28 cellular contexts compared by ENCODE assay signal in genomic region chr16:69078073-69078472, GRCh38. TPM values are rescaled to one million over a fixed set of nuclear protein-coding genes. Genes with fewer than 3 reads are reported as not detected.
DNase-seq lines count a peak whose midpoint lies in the region; ATAC-seq and TF ChIP-seq lines count a peak whose summit lies in the region.
"Had no signal": no experiment of that assay in that cellular context is flagged by ENCODE, and none has a peak within 500 bp of the region (broad histone marks: within the 10 kb centered on the region; RNA-seq: fewer than 3 reads in every experiment).

No MANE protein-coding gene starts in this region.

- H3K36me3 ChIP-seq in H7 (replicated peaks; ENCODE audit: control insufficient read depth, insufficient read depth, low read length) (no peaks in the 10 kb centered on the region), PC-9 (ENCODE audit: low read depth) (no peaks in the 10 kb centered on the region), iPS-18a (ENCODE audit: control insufficient read depth, low read depth, low read length) (no peaks in the 10 kb centered on the region), neuron (ENCODE audit: insufficient read depth, low read length) (no peaks in the 10 kb centered on the region)
- H3K36me3 ChIP-seq: brain microvascular endothelial cell had no signal

- H3K9me3 ChIP-seq in PC-9 (ENCODE audit: insufficient read depth, low read depth) (no peaks in the 10 kb centered on the region), iPS-18a (ENCODE audit: control insufficient read depth, low read depth, low read length) (no peaks in the 10 kb centered on the region), neuron (ENCODE audit: low read length) (no peaks in the 10 kb centered on the region), right cardiac atrium (ENCODE audit: control insufficient read depth, low read length) (no peaks in the 10 kb centered on the region)
- H3K9me3 ChIP-seq: BLaER1 treated with 17β-estradiol and CSF1 and Interleukin-3, amounts not matched to agents 10 nM and 100 nM; esophagus squamous epithelium; psoas muscle; tibial artery had no signal

- H3K27ac ChIP-seq in PC-9: peak overlapping the region; percentile 56; the same call in 1 of the 2 replicates
- peak overlapping the region; percentile 29 for H3K27ac ChIP-seq in iPS-18a (ENCODE audit: low read length)
- H3K27ac ChIP-seq in right cardiac atrium (ENCODE audit: low read length): no peak overlapping the region
- H3K27ac ChIP-seq: BLaER1 treated with 17β-estradiol and CSF1 and Interleukin-3, amounts not matched to agents 10 nM and 100 nM; brain microvascular endothelial cell; KMS-11; psoas muscle; tibial artery had no signal

- H3K4me1 ChIP-seq in PC-9 (replicated peaks; ENCODE audit: insufficient read depth): peaks cover 23% of the 10 kb centered on the region
- peaks cover 19% of the 10 kb centered on the region for H3K4me1 ChIP-seq in iPS-18a (ENCODE audit: control insufficient read depth, low read depth, low read length)
- peaks cover 7% of the 10 kb centered on the region for H3K4me1 ChIP-seq in neuron (ENCODE audit: insufficient read depth, low read length)
- no peaks in the 10 kb centered on the region for H3K4me1 ChIP-seq in right cardiac atrium (ENCODE audit: control insufficient read depth, insufficient read depth, low read length)
- H3K4me1 ChIP-seq: BLaER1 treated with 17β-estradiol and CSF1 and Interleukin-3, amounts not matched to agents 10 nM and 100 nM; psoas muscle; tibial artery had no signal

- CTCF ChIA-PET in PC-9 (lab: Charles Lee): no interaction called here

- H3K27me3 ChIP-seq in H7 (ENCODE audit: control insufficient read depth, insufficient read depth, low read length) (no peaks in the 10 kb centered on the region), PC-9 (ENCODE audit: insufficient read depth, low read depth) (no peaks in the 10 kb centered on the region), iPS-18a (ENCODE audit: control insufficient read depth, insufficient read depth, low read length) (no peaks in the 10 kb centered on the region), neuron (ENCODE audit: insufficient read depth, low read length) (no peaks in the 10 kb centered on the region), right cardiac atrium (ENCODE audit: control insufficient read depth, insufficient read depth) (no peaks in the 10 kb centered on the region)
- H3K27me3 ChIP-seq: BLaER1 treated with 17β-estradiol and CSF1 and Interleukin-3, amounts not matched to agents 10 nM and 100 nM; brain microvascular endothelial cell; esophagus squamous epithelium; tibial artery had no signal

- H3K79me2 ChIP-seq in PC-9 (ENCODE audit: low read depth): no peaks in the 10 kb centered on the region

- no peak for TF ChIP-seq CTCF in PC-9 (conservative IDR thresholded peaks at IDR 0.05)

- no peak overlapping the region for H3K9ac ChIP-seq in iPS-18a (ENCODE audit: low read length)
- H3K9ac ChIP-seq: BLaER1 treated with 17β-estradiol and CSF1 and Interleukin-3, amounts not matched to agents 10 nM and 100 nM; KMS-11 had no signal

- 87% methylated on average over 7 of the region's 7 CpGs for WGBS in right cardiac atrium

- DNase-seq in H7 (peak; percentile 74), PC-9 (no peak), right cardiac atrium (no peak), NCI-H1436 treated with DMSO at 0.1 percent for 48 hours (lab: John Stamatoyannopoulos, UW) (no peak), DMS 273 treated with DMSO at 0.1 percent for 48 hours (lab: John Stamatoyannopoulos, UW) (no peak)
- DNase-seq: activated CD4-positive, alpha-beta T cell treated with anti-CD3 and anti-CD28 coated beads for 48 hours; activated effector memory CD4-positive, alpha-beta T cell treated with Interleukin-2 at 50 U/mL for 16 hours; activated T-cell treated with anti-CD3 and anti-CD28 coated beads, Interleukin-2, amount 50 U/mL, for 1 hour; amygdala; brain microvascular endothelial cell; cerebellar nuclear complex; dermis blood vessel endothelial cell; DMS153; esophagus squamous epithelium; NCI-H2029 treated with DMSO at 0.1 percent for 48 hours; NCI-H2227 treated with DMSO at 0.1 percent for 48 hours; NCI-H69; psoas muscle; SHP77 treated with DMSO at 0.1 percent for 48 hours; stimulated activated CD4-positive, alpha-beta T cell treated with anti-CD3 and anti-CD28 coated beads, Interleukin-4, amount 100 ng/mL, for 24 hours; tibial artery had no signal

- H4K20me1 ChIP-seq in PC-9 (ENCODE audit: insufficient read depth): no peaks in the 10 kb centered on the region
- H4K20me1 ChIP-seq: BLaER1 treated with 17β-estradiol and CSF1 and Interleukin-3, amounts not matched to agents 10 nM and 100 nM had no signal

- POLR2A ChIA-PET in PC-9 (lab: Charles Lee; ENCODE audit: unreplicated experiment): no interaction called here

- no peak overlapping the region for H2AFZ ChIP-seq in PC-9
- H2AFZ ChIP-seq in neuron (ENCODE audit: low read depth, low read length): peak overlapping the region; percentile 34

- peaks cover 24% of the 10 kb centered on the region for H3F3A ChIP-seq in PC-9 (ENCODE audit: insufficient read depth, low read depth)

- no peaks in the 10 kb centered on the region for H3K9me2 ChIP-seq in PC-9 (ENCODE audit: insufficient read depth)

- H3K4me3 ChIP-seq in H7 (ENCODE audit: insufficient read depth, low read depth, low read length) (no peak overlapping the region), PC-9 (no peak overlapping the region), iPS-18a (ENCODE audit: low read length) (peak overlapping the region; percentile 19), neuron (ENCODE audit: low read length) (no peak overlapping the region), right cardiac atrium (ENCODE audit: low read length) (no peak overlapping the region)
- H3K4me3 ChIP-seq: BLaER1 treated with 17β-estradiol and CSF1 and Interleukin-3, amounts not matched to agents 10 nM and 100 nM; esophagus squamous epithelium; psoas muscle; tibial artery had no signal

- ATAC-seq in right cardiac atrium (no peak), HG02970 (IDR thresholded peaks at IDR 0.05; ENCODE audit: low FRiP score, unreplicated experiment) (no peak)
- ATAC-seq: activated naive CD4-positive, alpha-beta T cell treated with anti-CD3 and anti-CD28 coated beads, Interleukin-2, amount 50 U/mL, for 72 hours; left lobe of liver had no signal

- BruUV-seq in PC-9 (replicated peaks; lab: Mats Ljungman, UMichigan): no TSS peak

- H3K4me2 ChIP-seq in PC-9: no peak overlapping the region
- H3K4me2 ChIP-seq: BLaER1 treated with 17β-estradiol and CSF1 and Interleukin-3, amounts not matched to agents 10 nM and 100 nM; KMS-11 had no signal

- intact Hi-C loops in PC-9 (cut with micrococcal nuclease; ENCODE audit: unreplicated experiment): loop anchor here (5.0 kb wide), 1 partner anchor 86 kb away; no protein-coding TSS in a partner anchor
- intact Hi-C loops in right cardiac atrium (cut with DNase I): no loop called here

RNA-seq across cellular contexts. Expression of gene HAS3, which starts 27.4 kb away (rescaled TPM):
- total RNA-seq in H7 (2014; rRNA removed; shearing (Covaris generic)): 6.0 and 16.3 TPM in 2 replicates
- total RNA-seq in PC-9 (2021) (2.5 and 2.7 TPM in 2 replicates), right cardiac atrium (under 1 TPM; 0.18 to 0.89 (median 0.39) TPM)
- polyA plus RNA-seq in right cardiac atrium: 0.50 TPM

RNA-seq across cellular contexts. Expression of gene CHTF8, which starts 54.3 kb away (rescaled TPM):
- total RNA-seq in H7 (2014; rRNA removed; shearing (Covaris generic)): 98.1 and 113 TPM in 2 replicates
- total RNA-seq in PC-9 (2021) (126 and 161 TPM in 2 replicates), right cardiac atrium (10 to 100 TPM; 48.5 to 60.3 (median 54.1) TPM)
- 29.6 TPM for polyA plus RNA-seq in right cardiac atrium

RNA-seq across cellular contexts. Expression of gene UTP4, which starts 54.4 kb away (rescaled TPM):
- total RNA-seq in H7 (2014; rRNA removed; shearing (Covaris generic)): 20.0 and 27.7 TPM in 2 replicates
- 42.1 and 45.9 TPM in 2 replicates for total RNA-seq in PC-9 (2021)
- total RNA-seq in right cardiac atrium: 10 to 100 TPM; 21.3 to 35.1 (median 28.2) TPM
- 13.4 TPM for polyA plus RNA-seq in right cardiac atrium
